In genomic region chr22:24208012-24208749, GRCh38 we compare ENCODE assay signal across 8 cellular contexts. TPM values are rescaled to one million over a fixed set of nuclear protein-coding genes. Genes with fewer than 3 reads are reported as not detected.
DNase-seq lines count a peak whose midpoint lies in the region; ATAC-seq lines count a peak whose summit lies in the region.

No MANE protein-coding gene starts in this region.

- in situ Hi-C loops in SK-MEL-5 (cut with HindIII; ENCODE audit: low pct_unique_long_range_greater_than_20kb, low sequenced_read_pairs), result no loop called here

- no peaks in the 10 kb centered on the region for H3K27me3 Mint-ChIP-seq in naive thymus-derived CD4-positive, alpha-beta T cell
- H3K27me3 Mint-ChIP-seq in activated T-cell treated with anti-CD3 and anti-CD28 coated beads, Interleukin-2, amount 50 U/mL, for 4 hours (ENCODE audit: low read depth), result no peaks in the 10 kb centered on the region

- intact Hi-C loops in naive thymus-derived CD4-positive, alpha-beta T cell (cut with micrococcal nuclease), result loop anchor here in 1 of 2 donors (5.0 kb wide), 1 partner anchor 34 kb away; no protein-coding TSS in a partner anchor

- POLR2A ChIA-PET in naive thymus-derived CD4-positive, alpha-beta T cell (lab: Charles Lee), result no interaction called here

- H3K27ac Mint-ChIP-seq in naive thymus-derived CD4-positive, alpha-beta T cell, result peak overlapping the region; percentile 37 to 94 (median 59)

- peaks cover 0 to 11% of the 10 kb centered on the region in 2 donors for H3K4me1 ChIP-seq in naive thymus-derived CD4-positive, alpha-beta T cell (ENCODE audit: control insufficient read depth in 2 of 2, insufficient read depth in 2 of 2, low read length in 2 of 2)

- no peaks in the 10 kb centered on the region for H3K36me3 ChIP-seq in naive thymus-derived CD4-positive, alpha-beta T cell (ENCODE audit: control insufficient read depth in 2 of 3, insufficient read depth in 3 of 3, low read length in 3 of 3)

- ATAC-seq in naive thymus-derived CD4-positive, alpha-beta T cell, result peak; percentile 80
- ATAC-seq in GM19324 (IDR thresholded peaks at IDR 0.05; ENCODE audit: low FRiP score, unreplicated experiment), result no peak
- no peak for ATAC-seq in activated T-cell treated with anti-CD3 and anti-CD28 coated beads, Interleukin-2, amount 50 U/mL, for 4 hours
- no peak for ATAC-seq in HG03521 (IDR thresholded peaks at IDR 0.05; ENCODE audit: unreplicated experiment)
- no peak for ATAC-seq in HG03439 (IDR thresholded peaks at IDR 0.05; ENCODE audit: unreplicated experiment)

- DNase-seq in H4 (ENCODE audit: low spot score) (peak; percentile 68), SK-MEL-5 (ENCODE audit: low read depth, low spot score) (peak; percentile 62), epithelial cell of prostate (ENCODE audit: low read depth, low spot score) (peak; percentile 87)
- DNase-seq in naive thymus-derived CD4-positive, alpha-beta T cell, result peak in 1 of 9 donors; percentile 5
- DNase-seq in activated T-cell treated with anti-CD3 and anti-CD28 coated beads, Interleukin-2, amount 50 U/mL, for 4 hours, result no peak

- peaks cover 0 to 5% (median 0%) of the 10 kb centered on the region in 11 donors for H3K9me3 Mint-ChIP-seq in naive thymus-derived CD4-positive, alpha-beta T cell
- no peaks in the 10 kb centered on the region for H3K9me3 Mint-ChIP-seq in activated T-cell treated with anti-CD3 and anti-CD28 coated beads, Interleukin-2, amount 50 U/mL, for 4 hours

- CTCF ChIA-PET in naive thymus-derived CD4-positive, alpha-beta T cell (lab: Charles Lee), result no interaction called here

- H3K36me3 Mint-ChIP-seq in naive thymus-derived CD4-positive, alpha-beta T cell, result peaks cover 0 to 5% (median 0%) of the 10 kb centered on the region in 5 donors
- H3K36me3 Mint-ChIP-seq in activated T-cell treated with anti-CD3 and anti-CD28 coated beads, Interleukin-2, amount 50 U/mL, for 4 hours (ENCODE audit: insufficient read depth), result no peaks in the 10 kb centered on the region

- H3K27me3 ChIP-seq in naive thymus-derived CD4-positive, alpha-beta T cell (ENCODE audit: control insufficient read depth in 2 of 2, insufficient read depth in 2 of 2, low read length in 2 of 2), result no peaks in the 10 kb centered on the region

- peak overlapping the region in 8 of 10 donors; percentile 11 to 60 (median 51) for H3K4me3 Mint-ChIP-seq in naive thymus-derived CD4-positive, alpha-beta T cell
- no peak overlapping the region for H3K4me3 Mint-ChIP-seq in activated T-cell treated with anti-CD3 and anti-CD28 coated beads, Interleukin-2, amount 50 U/mL, for 4 hours

- H3K4me1 Mint-ChIP-seq in naive thymus-derived CD4-positive, alpha-beta T cell, result peaks cover 14 to 44% (median 19%) of the 10 kb centered on the region in 7 donors
- peaks cover 18% of the 10 kb centered on the region for H3K4me1 Mint-ChIP-seq in activated T-cell treated with anti-CD3 and anti-CD28 coated beads, Interleukin-2, amount 50 U/mL, for 4 hours (ENCODE audit: low read depth)

- H3K4me3 ChIP-seq in naive thymus-derived CD4-positive, alpha-beta T cell (ENCODE audit: low read length), result no peak overlapping the region

- H3K9me3 ChIP-seq in naive thymus-derived CD4-positive, alpha-beta T cell (ENCODE audit: control insufficient read depth in 2 of 3, low read length in 3 of 3), result no peaks in the 10 kb centered on the region

- H3K27ac ChIP-seq in epithelial cell of prostate, result peak overlapping the region; percentile 100
- H3K27ac ChIP-seq in naive thymus-derived CD4-positive, alpha-beta T cell (ENCODE audit: low read depth, low read length), result no peak overlapping the region

RNA-seq across cellular contexts. Expression of gene SUSD2, which starts 26.9 kb away (rescaled TPM):
- total RNA-seq in H4 (2014; rRNA removed; shearing (Covaris generic)), result 0.12 and 0.37 TPM in 2 replicates
- total RNA-seq in SK-MEL-5 (2014; rRNA removed; shearing (Covaris generic)), result 0.03 and 0.05 TPM in 2 replicates
- 0.08 and 0.40 TPM in 2 replicates for polyA plus RNA-seq in SK-MEL-5 (2015; cell fraction: cytosol; rRNA removed)
- polyA plus RNA-seq in SK-MEL-5 (2015; cell fraction: nucleus; rRNA removed), result 0.83 and 1.5 TPM in 2 replicates
- 1 to 10 TPM; 1.0 to 2.3 (median 1.7) TPM for total RNA-seq in naive thymus-derived CD4-positive, alpha-beta T cell
- under 1 TPM in 1 of 2 donors, not detected in 1; 0.40 TPM for polyA plus RNA-seq in naive thymus-derived CD4-positive, alpha-beta T cell
- 1 to 10 TPM; 1.2 to 1.7 (median 1.6) TPM for total RNA-seq in activated T-cell treated with anti-CD3 and anti-CD28 coated beads, Interleukin-2, amount 50 U/mL, for 4 hours

RNA-seq across cellular contexts. Expression of gene GGT5, which starts 36.7 kb away (rescaled TPM):
- not detected in 2 replicates for total RNA-seq in H4 (2014; rRNA removed; shearing (Covaris generic))
- total RNA-seq in SK-MEL-5 (2014; rRNA removed; shearing (Covaris generic)), result 0.13 TPM in 1 of 2 replicates, not detected in the other
- polyA plus RNA-seq in SK-MEL-5 (2015; cell fraction: cytosol; rRNA removed), result 0.05 TPM in 1 of 2 replicates, not detected in the other
- polyA plus RNA-seq in SK-MEL-5 (2015; cell fraction: nucleus; rRNA removed), result not detected in 2 replicates
- under 1 TPM in 4 of 5 experiments, not detected in 1; 0.14 to 0.77 (median 0.42) TPM for total RNA-seq in naive thymus-derived CD4-positive, alpha-beta T cell
- polyA plus RNA-seq in naive thymus-derived CD4-positive, alpha-beta T cell, result not detected
- total RNA-seq in activated T-cell treated with anti-CD3 and anti-CD28 coated beads, Interleukin-2, amount 50 U/mL, for 4 hours, result under 1 TPM in 2 of 3 donors, not detected in 1; 0.11 to 0.19 TPM
